ENCODE assay signal across 19 cellular contexts in genomic region chr16:85271198-85271597, GRCh38.
DNase-seq lines count a peak whose midpoint lies in the region; ATAC-seq and TF ChIP-seq lines count a peak whose summit lies in the region.
"Had no signal": no experiment of that assay in that cellular context is flagged by ENCODE, and none has a peak within 500 bp of the region (broad histone marks: within the 10 kb centered on the region; RNA-seq: fewer than 3 reads in every experiment).

No MANE protein-coding gene starts in this region.

- no peaks in the 10 kb centered on the region for H3K27me3 ChIP-seq in neural cell (ENCODE audit: insufficient read depth, low read depth, low read length)
- no peaks in the 10 kb centered on the region for H3K27me3 ChIP-seq in effector memory CD4-positive, alpha-beta T cell (replicated peaks; ENCODE audit: control insufficient read depth, insufficient read depth, low read length, poor library complexity, severe bottlenecking)

- no peaks in the 10 kb centered on the region for H3F3A ChIP-seq in neural cell (ENCODE audit: insufficient read depth, low read length, poor library complexity, severe bottlenecking)

- peaks cover 5% of the 10 kb centered on the region for H3K27me3 Mint-ChIP-seq in glutamatergic neuron (ENCODE audit: unreplicated experiment)
- H3K27me3 Mint-ChIP-seq in type B pancreatic cell, result peaks cover 16% of the 10 kb centered on the region

- H3K4me2 ChIP-seq in neural cell (ENCODE audit: low read length), result no peak overlapping the region
- H3K4me2 ChIP-seq: GM23338 had no signal

- no peaks in the 10 kb centered on the region for H4K20me1 ChIP-seq in neural cell (ENCODE audit: insufficient read depth)

- DNase-seq in Right ventricle myocardium inferior (ENCODE audit: missing footprints) (peak; percentile 40), left cardiac atrium (no peak), glutamatergic neuron (no peak), type B pancreatic cell (ENCODE audit: extremely low spot score, unreplicated experiment) (no peak)
- no peak for DNase-seq in effector memory CD4-positive, alpha-beta T cell
- DNase-seq: 8988T; ACHN; CD8-positive, alpha-beta T cell; COR-L47; DMS153; DMS79 treated with DMSO at 0.1 percent for 48 hours; EL; H7 had no signal

- H3K27ac Mint-ChIP-seq in glutamatergic neuron (ENCODE audit: unreplicated experiment), result peak overlapping the region; percentile 5
- H3K27ac Mint-ChIP-seq in type B pancreatic cell, result peak overlapping the region; percentile 5
- H3K27ac Mint-ChIP-seq: B cell; CD14-positive monocyte; CD8-positive, alpha-beta T cell; GM23338 had no signal

- TF ChIP-seq CTCF in glutamatergic neuron (IDR thresholded peaks at IDR 0.05; ENCODE audit: partially characterized antibody, unreplicated experiment) (no peak), neural cell (IDR thresholded peaks at IDR 0.05; ENCODE audit: poor library complexity, severe bottlenecking) (peak; percentile 46), type B pancreatic cell (conservative IDR thresholded peaks at IDR 0.05) (no peak)

- H3K27ac ChIP-seq in neural cell (ENCODE audit: low read length), result peak overlapping the region; percentile 84
- no peak overlapping the region for H3K27ac ChIP-seq in effector memory CD4-positive, alpha-beta T cell (ENCODE audit: insufficient read depth, low read length, poor library complexity, severe bottlenecking)

- ATAC-seq in Right ventricle myocardium inferior (no peak), left cardiac atrium (no peak), GM18873 (IDR thresholded peaks at IDR 0.05; ENCODE audit: low FRiP score, unreplicated experiment) (no peak), GM18868 (IDR thresholded peaks at IDR 0.05; ENCODE audit: unreplicated experiment) (no peak)
- ATAC-seq: CD8-positive, alpha-beta T cell; GM23338 had no signal

- TF ChIP-seq RAD21 in neural cell (conservative IDR thresholded peaks at IDR 0.05), result no peak

- no peak overlapping the region for H3K4me3 ChIP-seq in neural cell (ENCODE audit: low read length)
- no peak overlapping the region for H3K4me3 ChIP-seq in effector memory CD4-positive, alpha-beta T cell (ENCODE audit: insufficient read depth, low read depth, low read length, poor library complexity, severe bottlenecking)
- H3K4me3 ChIP-seq: GM23338 had no signal

- H3K9me2 ChIP-seq in neural cell (ENCODE audit: insufficient read depth, low read length), result no peaks in the 10 kb centered on the region

- no peaks in the 10 kb centered on the region for H3K4me1 ChIP-seq in effector memory CD4-positive, alpha-beta T cell (ENCODE audit: control insufficient read depth, insufficient read depth, low read length, poor library complexity, severe bottlenecking)

- H3K4me1 Mint-ChIP-seq in glutamatergic neuron (ENCODE audit: low read depth, unreplicated experiment) (peaks cover 41% of the 10 kb centered on the region), type B pancreatic cell (ENCODE audit: unreplicated experiment) (peaks cover 36% of the 10 kb centered on the region)
- H3K4me1 Mint-ChIP-seq: B cell, CD14-positive monocyte had no signal

- H3K4me3 Mint-ChIP-seq in glutamatergic neuron (ENCODE audit: unreplicated experiment), result peak overlapping the region; percentile 7
- H3K4me3 Mint-ChIP-seq in type B pancreatic cell, result peak overlapping the region; percentile 52
- H3K4me3 Mint-ChIP-seq: B cell; CD8-positive, alpha-beta T cell; GM23338 had no signal

- no peak for TF ChIP-seq EP300 in neural cell (conservative IDR thresholded peaks at IDR 0.05; ENCODE audit: poor library complexity, severe bottlenecking)

- H3K36me3 Mint-ChIP-seq in glutamatergic neuron (ENCODE audit: unreplicated experiment) (no peaks in the 10 kb centered on the region), type B pancreatic cell (no peaks in the 10 kb centered on the region)
- H3K36me3 Mint-ChIP-seq: CD14-positive monocyte; CD8-positive, alpha-beta T cell had no signal

- no peaks in the 10 kb centered on the region for H3K9me3 ChIP-seq in neural cell (ENCODE audit: low read length)
- H3K9me3 ChIP-seq in effector memory CD4-positive, alpha-beta T cell (ENCODE audit: control insufficient read depth, low read length), result no peaks in the 10 kb centered on the region

- H3K9ac ChIP-seq in neural cell (ENCODE audit: low read length), result peak overlapping the region; percentile 49

- no peak overlapping the region for H2AFZ ChIP-seq in neural cell (ENCODE audit: low read depth, low read length)
- H2AFZ ChIP-seq: GM23338 had no signal

- H3K9me3 Mint-ChIP-seq in glutamatergic neuron (ENCODE audit: unreplicated experiment), result peaks cover 9% of the 10 kb centered on the region
- H3K9me3 Mint-ChIP-seq in type B pancreatic cell, result no peaks in the 10 kb centered on the region
- H3K9me3 Mint-ChIP-seq: CD14-positive monocyte; CD8-positive, alpha-beta T cell; GM23338 had no signal

- no peaks in the 10 kb centered on the region for H3K36me3 ChIP-seq in neural cell (ENCODE audit: insufficient read depth, low read length)
- no peaks in the 10 kb centered on the region for H3K36me3 ChIP-seq in effector memory CD4-positive, alpha-beta T cell (ENCODE audit: control insufficient read depth, insufficient read depth, low read length)

- intact Hi-C loops in Right ventricle myocardium inferior (cut with DNase I) (no loop called here), left cardiac atrium (cut with DNase I) (loop anchor here in 1 of 2 donors (10.0 kb wide), 1 partner anchor 344 kb away; the partner anchor contains the start of gene GSE1)

- no peaks in the 10 kb centered on the region for H3K79me2 ChIP-seq in neural cell (replicated peaks; ENCODE audit: insufficient read depth, low read length)

TF ChIP-seq in neural cell, 6 proteins besides CTCF, POLR2A, EP300 and RAD21:
- TF ChIP-seq SMC3 (conservative IDR thresholded peaks at IDR 0.05; ENCODE audit: poor library complexity) (no peak), TAF1 (IDR thresholded peaks at IDR 0.05; ENCODE audit: low read depth) (no peak), POLR2AphosphoS5 (IDR thresholded peaks at IDR 0.05) (no peak), MXI1 (conservative IDR thresholded peaks at IDR 0.05; ENCODE audit: poor library complexity, severe bottlenecking) (no peak), EZH2 (IDR thresholded peaks at IDR 0.05; ENCODE audit: borderline replicate concordance, insufficient read depth, low read length, poor library complexity, severe bottlenecking) (no peak)
- TF ChIP-seq, protein P1, sequence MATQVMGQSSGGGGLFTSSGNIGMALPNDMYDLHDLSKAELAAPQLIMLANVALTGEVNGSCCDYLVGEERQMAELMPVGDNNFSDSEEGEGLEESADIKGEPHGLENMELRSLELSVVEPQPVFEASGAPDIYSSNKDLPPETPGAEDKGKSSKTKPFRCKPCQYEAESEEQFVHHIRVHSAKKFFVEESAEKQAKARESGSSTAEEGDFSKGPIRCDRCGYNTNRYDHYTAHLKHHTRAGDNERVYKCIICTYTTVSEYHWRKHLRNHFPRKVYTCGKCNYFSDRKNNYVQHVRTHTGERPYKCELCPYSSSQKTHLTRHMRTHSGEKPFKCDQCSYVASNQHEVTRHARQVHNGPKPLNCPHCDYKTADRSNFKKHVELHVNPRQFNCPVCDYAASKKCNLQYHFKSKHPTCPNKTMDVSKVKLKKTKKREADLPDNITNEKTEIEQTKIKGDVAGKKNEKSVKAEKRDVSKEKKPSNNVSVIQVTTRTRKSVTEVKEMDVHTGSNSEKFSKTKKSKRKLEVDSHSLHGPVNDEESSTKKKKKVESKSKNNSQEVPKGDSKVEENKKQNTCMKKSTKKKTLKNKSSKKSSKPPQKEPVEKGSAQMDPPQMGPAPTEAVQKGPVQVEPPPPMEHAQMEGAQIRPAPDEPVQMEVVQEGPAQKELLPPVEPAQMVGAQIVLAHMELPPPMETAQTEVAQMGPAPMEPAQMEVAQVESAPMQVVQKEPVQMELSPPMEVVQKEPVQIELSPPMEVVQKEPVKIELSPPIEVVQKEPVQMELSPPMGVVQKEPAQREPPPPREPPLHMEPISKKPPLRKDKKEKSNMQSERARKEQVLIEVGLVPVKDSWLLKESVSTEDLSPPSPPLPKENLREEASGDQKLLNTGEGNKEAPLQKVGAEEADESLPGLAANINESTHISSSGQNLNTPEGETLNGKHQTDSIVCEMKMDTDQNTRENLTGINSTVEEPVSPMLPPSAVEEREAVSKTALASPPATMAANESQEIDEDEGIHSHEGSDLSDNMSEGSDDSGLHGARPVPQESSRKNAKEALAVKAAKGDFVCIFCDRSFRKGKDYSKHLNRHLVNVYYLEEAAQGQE (IDR thresholded peaks at IDR 0.05; ENCODE audit: borderline replicate concordance), result no peak
